ENCODE assay signal across 8 cellular contexts in the genomic region with DNA sequence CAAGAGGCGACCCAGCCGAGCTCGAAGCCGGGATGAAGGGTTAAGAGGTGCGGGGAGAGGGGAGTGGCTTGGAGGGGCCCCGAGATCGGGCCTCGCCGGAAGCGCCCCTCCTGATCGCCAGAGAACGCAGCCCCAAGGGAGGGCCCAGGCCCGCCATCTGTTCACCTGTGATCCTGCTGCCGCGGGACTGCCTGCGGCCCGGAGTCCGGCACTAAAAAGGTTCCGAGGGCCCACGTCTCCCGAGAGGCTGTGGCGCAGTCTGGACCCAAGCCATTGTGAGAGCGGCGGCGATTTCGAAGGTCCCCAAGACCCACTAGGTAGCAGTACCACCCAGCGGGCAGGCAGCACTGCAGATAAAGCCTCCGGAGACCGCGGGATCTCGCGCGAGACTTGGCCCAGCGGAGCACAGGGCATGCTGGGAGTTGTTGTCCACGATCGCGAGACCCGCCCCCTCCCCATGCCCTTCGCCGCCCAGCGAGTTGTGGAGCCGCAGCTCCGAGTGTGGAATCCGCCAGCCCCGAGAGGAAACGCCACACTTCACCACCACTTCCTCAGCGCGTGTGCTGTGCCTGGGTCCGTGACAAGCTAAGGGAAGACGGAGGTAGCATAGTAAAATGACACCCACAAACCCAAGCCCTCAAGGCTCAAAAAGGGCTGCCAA. TPM values are rescaled to one million over a fixed set of nuclear protein-coding genes. Genes with fewer than 3 reads are reported as not detected.
DNase-seq lines count a peak whose midpoint lies in the region; ATAC-seq and TF ChIP-seq lines count a peak whose summit lies in the region.

A gene with protein sequence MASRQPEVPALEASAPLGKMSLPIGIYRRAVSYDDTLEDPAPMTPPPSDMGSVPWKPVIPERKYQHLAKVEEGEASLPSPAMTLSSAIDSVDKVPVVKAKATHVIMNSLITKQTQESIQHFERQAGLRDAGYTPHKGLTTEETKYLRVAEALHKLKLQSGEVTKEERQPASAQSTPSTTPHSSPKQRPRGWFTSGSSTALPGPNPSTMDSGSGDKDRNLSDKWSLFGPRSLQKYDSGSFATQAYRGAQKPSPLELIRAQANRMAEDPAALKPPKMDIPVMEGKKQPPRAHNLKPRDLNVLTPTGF (minus strand): TSS at position 328 of the 661 bp plus-strand sequence. CDS start 2,256 bp downstream, outside the sequence.

- peak; percentile 38; the same call in 1 of the 2 replicates for TF ChIP-seq CTCF in OCI-LY3 (IDR thresholded peaks at IDR 0.05; ENCODE audit: low read depth, low read length)

- peaks cover 21% of the 10 kb centered on the region for H3K36me3 ChIP-seq in OCI-LY3 (replicated peaks; ENCODE audit: low read depth, low read length)

- peaks cover 6% of the 10 kb centered on the region for H4K20me1 ChIP-seq in OCI-LY3 (ENCODE audit: insufficient read depth, low read length)

- H3K4me2 ChIP-seq in OCI-LY3 (ENCODE audit: low read length): peak within 1 kb of the TSS; percentile 92

- H3K27me3 ChIP-seq in OCI-LY3 (ENCODE audit: low read depth, low read length): no peaks in the 10 kb centered on the region
- no peaks in the 10 kb centered on the region for H3K27me3 ChIP-seq in mononuclear cell (ENCODE audit: insufficient read depth, low read length)

- peaks cover 47% of the 10 kb centered on the region for H3K79me2 ChIP-seq in OCI-LY3 (ENCODE audit: low read length)

- H3K4me1 ChIP-seq in OCI-LY3 (ENCODE audit: low read length) (peaks cover 18% of the 10 kb centered on the region), mononuclear cell (ENCODE audit: insufficient read depth, low read length) (peaks cover 42% of the 10 kb centered on the region)

- peak within 1 kb of the TSS; percentile 97 for H3K9ac ChIP-seq in OCI-LY3 (ENCODE audit: low read length)

- peak within 1 kb of the TSS; percentile 81 for H2AFZ ChIP-seq in OCI-LY3 (ENCODE audit: low read depth, low read length)

- peak within 1 kb of the TSS; percentile 90 for H3K27ac ChIP-seq in OCI-LY3 (ENCODE audit: low read length)

- ATAC-seq in GM21526 (IDR thresholded peaks at IDR 0.05; ENCODE audit: low FRiP score, unreplicated experiment): peak; percentile 88

- peak; percentile 81 for DNase-seq in DMS114 treated with DMSO at 0.1 percent for 48 hours (lab: John Stamatoyannopoulos, UW; ENCODE audit: unreplicated experiment)
- DNase-seq in HuH-7.5 (ENCODE audit: low spot score): peak; percentile 90
- DNase-seq in activated T-cell treated with anti-CD3 and anti-CD28 coated beads for 1 hour (ENCODE audit: low read depth): peak; percentile 91
- DNase-seq in epidermal melanocyte (ENCODE audit: insufficient read length, low spot score): peak; percentile 89
- peak; percentile 88 for DNase-seq in stimulated activated CD8-positive, alpha-beta memory T cell treated with anti-CD3 and anti-CD28 coated beads, Interleukin-4, amount 100 ng/mL, for 1 hour (ENCODE audit: low read depth in 2 of 2, low spot score in 1 of 2)

- H3K4me3 ChIP-seq in OCI-LY3 (ENCODE audit: low read length) (peak within 1 kb of the TSS; percentile 98), mononuclear cell (ENCODE audit: low read length) (peak within 1 kb of the TSS; percentile 94)

- H3K9me3 ChIP-seq in OCI-LY3 (ENCODE audit: insufficient read depth, low read length): no peaks in the 10 kb centered on the region
- no peaks in the 10 kb centered on the region for H3K9me3 ChIP-seq in mononuclear cell (ENCODE audit: low read depth, low read length)

RNA-seq across cellular contexts. Expression of the gene that starts here (rescaled TPM):
- total RNA-seq in mononuclear cell: 34.0 TPM

Comparison
In these comparisons a context has a peak if more than half of its experiments do, and no peak if none do; other contexts are left out.
1. Peak in every context shown above with its lines: DNase-seq, ATAC-seq, H3K4me3 ChIP-seq and H3K27ac ChIP-seq.